18 cellular contexts compared by ENCODE assay signal in the genomic region with DNA sequence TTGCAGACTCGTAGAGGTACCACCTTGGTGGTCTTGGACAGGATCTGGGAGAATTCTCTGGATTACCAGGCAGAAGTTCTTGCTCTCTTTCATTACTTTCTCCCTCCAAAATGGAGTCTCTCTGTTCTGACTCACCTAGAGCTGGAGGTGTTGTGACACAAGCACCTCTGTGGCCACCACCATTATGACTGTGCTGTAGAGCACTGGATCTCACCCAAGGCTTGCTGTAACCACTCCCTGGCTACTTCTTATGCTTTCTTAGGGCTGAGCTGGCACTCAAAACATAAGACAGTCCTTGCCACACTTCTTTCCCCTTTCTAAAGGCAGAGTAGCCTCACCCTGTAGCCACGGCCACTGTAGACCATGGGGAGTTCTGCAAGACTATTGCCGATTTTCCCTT.
"Had no signal": no experiment of that assay in that cellular context is flagged by ENCODE, and none has a peak within 500 bp of the region (broad histone marks: within the 10 kb centered on the region; RNA-seq: fewer than 3 reads in every experiment).

No MANE protein-coding gene starts in this region.

- H3K4me3 Mint-ChIP-seq: activated B cell treated with CpG ODN at 0.5 μM for 24 hours; immature natural killer cell; naive thymus-derived CD8-positive, alpha-beta T cell; stimulated activated naive B cell treated with anti-CD40 and anti-IgM and Interleukin-4, amounts not matched to agents 10 μg/mL and 1 μg/mL and 100 μg/mL, for 72 hours; T-helper 1 cell treated with Interleukin-12 subunit alpha and Interleukin-12 subunit beta and Interleukin-4 antibody, amounts not matched to agents 30 μg/mL and 1 μg/mL, for 36 hours had no signal

- H3K36me3 ChIP-seq: neutrophil had no signal

- ATAC-seq: left colon; mucosa of descending colon; naive thymus-derived CD8-positive, alpha-beta T cell; right cardiac atrium; stimulated activated naive B cell treated with anti-CD40 and anti-IgM and Interleukin-4, amounts not matched to agents 10 μg/mL and 1 μg/mL and 100 μg/mL, for 72 hours had no signal

- H3K9me3 ChIP-seq: mucosa of descending colon, neutrophil had no signal

- H3K36me3 Mint-ChIP-seq: stimulated activated naive B cell treated with anti-CD40 and anti-IgM and Interleukin-4, amounts not matched to agents 10 μg/mL and 1 μg/mL and 100 μg/mL, for 72 hours had no signal

- H3K4me1 Mint-ChIP-seq: activated B cell treated with CpG ODN at 0.5 μM for 24 hours; immature natural killer cell; naive thymus-derived CD8-positive, alpha-beta T cell; stimulated activated naive B cell treated with anti-CD40 and anti-IgM and Interleukin-4, amounts not matched to agents 10 μg/mL and 1 μg/mL and 100 μg/mL, for 72 hours had no signal

- H3K27me3 ChIP-seq: neutrophil had no signal

- H3K4me2 ChIP-seq: smooth muscle cell had no signal

- H3K27ac ChIP-seq: neutrophil had no signal

- H3K27ac Mint-ChIP-seq: activated B cell treated with CpG ODN at 0.5 μM for 24 hours; immature natural killer cell; naive thymus-derived CD8-positive, alpha-beta T cell; stimulated activated naive B cell treated with anti-CD40 and anti-IgM and Interleukin-4, amounts not matched to agents 10 μg/mL and 1 μg/mL and 100 μg/mL, for 72 hours; T-helper 1 cell treated with Interleukin-12 subunit alpha and Interleukin-12 subunit beta and Interleukin-4 antibody, amounts not matched to agents 30 μg/mL and 1 μg/mL, for 36 hours had no signal

- DNase-seq: activated B cell treated with CpG ODN at 0.5 μM for 24 hours; activated gamma-delta T cell treated with Interleukin-2 at 50 U/mL for 16 hours; caudate nucleus; cortex of kidney; effector CD8-positive, alpha-beta T cell; glutamatergic neuron; immature natural killer cell; left colon; mucosa of descending colon; naive thymus-derived CD8-positive, alpha-beta T cell; posterior cingulate gyrus; right cardiac atrium; SHP77 treated with DMSO at 0.1 percent for 48 hours; stimulated activated naive B cell treated with anti-CD40 and anti-IgM and Interleukin-4, amounts not matched to agents 10 μg/mL and 1 μg/mL and 100 μg/mL, for 72 hours; trophoblast cell had no signal

- H3K4me3 ChIP-seq: mucosa of descending colon, smooth muscle cell had no signal
